27 cellular contexts compared by ENCODE assay signal in the genomic region with DNA sequence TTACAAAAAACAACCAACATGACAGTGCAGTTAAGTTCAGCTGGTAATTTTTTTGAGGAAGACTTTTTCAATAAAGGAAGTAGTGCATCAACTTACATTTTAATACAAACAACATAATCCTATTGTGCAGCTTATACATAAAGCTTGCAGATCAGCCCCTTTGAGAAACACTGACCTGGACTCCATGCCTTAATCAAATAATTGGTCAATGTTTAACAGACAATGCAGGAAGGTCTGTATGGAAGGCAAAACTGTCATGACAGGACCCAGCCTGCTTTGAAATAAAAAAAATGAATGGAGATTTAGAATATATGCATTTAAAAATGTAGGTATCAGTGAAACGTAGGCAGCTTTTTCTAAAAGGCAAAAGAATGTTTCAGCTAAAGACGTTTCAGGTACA.
"Had no signal": no experiment of that assay in that cellular context is flagged by ENCODE, and none has a peak within 500 bp of the region (broad histone marks: within the 10 kb centered on the region; RNA-seq: fewer than 3 reads in every experiment).

No MANE protein-coding gene starts in this region.

- H3K36me3 ChIP-seq: ascending aorta, breast epithelium, cardiac muscle cell, colonic mucosa had no signal

- H3K27me3 ChIP-seq: ascending aorta, breast epithelium, cardiac muscle cell, colonic mucosa had no signal

- H3K4me1 ChIP-seq: ascending aorta, breast epithelium, colonic mucosa had no signal

- FAIRE-seq: frontal cortex had no signal

- DNase-seq: activated CD4-positive, alpha-beta memory T cell treated with anti-CD3 and anti-CD28 coated beads for 36 hours; activated CD4-positive, alpha-beta T cell treated with anti-CD3 and anti-CD28 coated beads for 36 hours; activated CD4-positive, alpha-beta T cell treated with anti-CD3 and anti-CD28 coated beads, Interleukin-2, amount 10 ng/mL, durations not matched to agents 24 days and 14 days; activated CD4-positive, CD25-positive, alpha-beta regulatory T cell; activated CD4-positive, CD25-positive, alpha-beta regulatory T cell treated with anti-CD3 and anti-CD28 coated beads, Interleukin-2, amount 50 U/mL, for 72 hours; activated CD8-positive, alpha-beta memory T cell treated with anti-CD3 and anti-CD28 coated beads, Interleukin-2, amount 10 ng/mL, durations not matched to agents 7 days and 5 days; activated CD8-positive, alpha-beta memory T cell treated with anti-CD3 and anti-CD28 coated beads, Interleukin-2, amount 50 U/mL, for 4 hours; activated CD8-positive, alpha-beta T cell treated with anti-CD3 and anti-CD28 coated beads, Interleukin-2, amount 10 ng/mL, durations not matched to agents 7 days and 5 days; activated effector memory CD4-positive, alpha-beta T cell treated with anti-CD3 and anti-CD28 coated beads, Interleukin-2, amount 50 U/mL, for 16 hours; activated naive CD4-positive, alpha-beta T cell treated with anti-CD3 and anti-CD28 coated beads, Interleukin-2, amount 10 ng/mL, durations not matched to agents 7 days and 5 days; activated naive CD8-positive, alpha-beta T cell treated with anti-CD3 and anti-CD28 coated beads, Interleukin-2, amount 10 ng/mL, durations not matched to agents 7 days and 5 days; activated T-cell treated with anti-CD3 and anti-CD28 coated beads, Interleukin-2, amount 50 U/mL, for 1 hour; activated T-cell treated with anti-CD3 and anti-CD28 coated beads, Interleukin-2, amount 50 U/mL, for 48 hours; central memory CD4-positive, alpha-beta T cell; cerebellar nuclear complex; colonic mucosa; effector memory CD4-positive, alpha-beta T cell; endodermal cell; foreskin fibroblast; head of caudate nucleus; T-helper 2 cell had no signal

- ATAC-seq: activated CD4-positive, alpha-beta T cell treated with anti-CD3 and anti-CD28 coated beads for 36 hours; activated CD8-positive, alpha-beta memory T cell treated with anti-CD3 and anti-CD28 coated beads, Interleukin-2, amount 10 ng/mL, durations not matched to agents 7 days and 5 days; activated CD8-positive, alpha-beta T cell treated with anti-CD3 and anti-CD28 coated beads, Interleukin-2, amount 10 ng/mL, durations not matched to agents 7 days and 5 days; activated naive CD4-positive, alpha-beta T cell treated with anti-CD3 and anti-CD28 coated beads, Interleukin-2, amount 50 U/mL, for 72 hours; esophagus mucosa had no signal

- H3K4me3 ChIP-seq: ascending aorta, breast epithelium, cardiac muscle cell, colonic mucosa had no signal

- H3K9me3 ChIP-seq: ascending aorta, breast epithelium, colonic mucosa had no signal

- H3K27ac ChIP-seq: ascending aorta, breast epithelium, cardiac muscle cell, colonic mucosa had no signal
